Comparison of ENCODE assay signal across 21 cellular contexts in the genomic region with DNA sequence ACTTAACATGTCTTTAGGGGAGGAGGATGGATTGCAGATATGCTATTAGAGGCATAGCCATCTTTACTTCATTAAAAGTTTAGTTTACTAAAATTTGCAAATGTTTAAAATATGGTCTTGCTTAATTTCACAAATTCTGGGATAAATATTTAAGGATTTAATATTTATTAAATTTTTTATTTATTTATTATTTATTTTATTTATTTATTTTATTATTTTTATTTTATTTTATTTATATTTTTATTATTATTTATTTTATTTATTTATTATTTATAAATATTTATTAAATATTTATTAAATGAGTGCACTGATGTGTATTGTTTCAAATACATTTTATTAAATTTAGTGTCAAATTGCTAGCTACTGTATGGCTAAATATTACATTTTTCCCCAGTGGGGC. TPM values are rescaled to one million over a fixed set of nuclear protein-coding genes. Genes with fewer than 3 reads are reported as not detected.
DNase-seq lines count a peak whose midpoint lies in the region; ATAC-seq, FAIRE-seq and TF ChIP-seq lines count a peak whose summit lies in the region.
"Had no signal": no experiment of that assay in that cellular context is flagged by ENCODE, and none has a peak within 500 bp of the region (broad histone marks: within the 10 kb centered on the region; RNA-seq: fewer than 3 reads in every experiment).

No MANE protein-coding gene starts in this region.

- H3F3A ChIP-seq in GM23248 (ENCODE audit: insufficient read depth) = no peaks in the 10 kb centered on the region
- no peaks in the 10 kb centered on the region for H3F3A ChIP-seq in neural cell (ENCODE audit: insufficient read depth, low read length, poor library complexity, severe bottlenecking)

- H3K9ac ChIP-seq in GM23248 (no peak overlapping the region), neural cell (ENCODE audit: low read length) (no peak overlapping the region), mammary epithelial cell (ENCODE audit: insufficient read depth, low read length) (no peak overlapping the region)

- H3K79me2 ChIP-seq in GM23248 (ENCODE audit: insufficient read depth) = peaks cover 54% of the 10 kb centered on the region
- H3K79me2 ChIP-seq in neural cell (replicated peaks; ENCODE audit: insufficient read depth, low read length) = no peaks in the 10 kb centered on the region
- no peaks in the 10 kb centered on the region for H3K79me2 ChIP-seq in mammary epithelial cell (ENCODE audit: insufficient read depth, low read length)

- H3K4me1 ChIP-seq in GM23248 (ENCODE audit: insufficient read depth) = 0 out of 2 replicates have a peak, but pooled peaks cover 9% of the 10 kb centered on the region
- no peaks in the 10 kb centered on the region for H3K4me1 ChIP-seq in mammary epithelial cell (ENCODE audit: insufficient read depth, low read length)
- H3K4me1 ChIP-seq in stomach = peaks cover 0 to 5% (median 0%) of the 10 kb centered on the region in 4 donors

- intact Hi-C loops in mammary epithelial cell (cut with micrococcal nuclease) = no loop called here
- intact Hi-C loops in stomach (cut with DNase I; ENCODE audit: low total_unique reads) = no loop called here

- no peak for DNase-seq in GM23248
- DNase-seq in mammary epithelial cell = no peak
- no peak for DNase-seq in stomach
- DNase-seq in activated T-cell treated with anti-CD3 and anti-CD28 coated beads, Interleukin-2, amount 50 U/mL, for 4 hours = no peak
- DNase-seq: ACHN; BE2C; C1 segment of cervical spinal cord; CD4-positive, CD25-positive, alpha-beta regulatory T cell; CD8-positive, alpha-beta memory T cell; GDM1; HCEC 1CT had no signal

- no peak overlapping the region for H3K4me3 ChIP-seq in GM23248
- no peak overlapping the region for H3K4me3 ChIP-seq in neural cell (ENCODE audit: low read length)
- H3K4me3 ChIP-seq in mammary epithelial cell (replicated peaks in 1 of 3; ENCODE audit: insufficient read depth in 1 of 3, low read depth in 2 of 3, low read length in 3 of 3) = no peak overlapping the region
- H3K4me3 ChIP-seq in stomach = no peak overlapping the region
- H3K4me3 ChIP-seq: GM23338 had no signal

- TF ChIP-seq CTCF in neural cell (IDR thresholded peaks at IDR 0.05; ENCODE audit: poor library complexity, severe bottlenecking) (no peak), mammary epithelial cell (conservative IDR thresholded peaks at IDR 0.05 in 1 of 2, IDR thresholded peaks at IDR 0.05 in 1 of 2; ENCODE audit: extremely low read depth in 1 of 2, insufficient read depth in 1 of 2, low read depth in 1 of 2, low read length in 2 of 2) (no peak), stomach (IDR thresholded peaks at IDR 0.05) (no peak)

- H4K20me1 ChIP-seq in GM23248 (ENCODE audit: insufficient read depth) (no peaks in the 10 kb centered on the region), neural cell (ENCODE audit: insufficient read depth) (no peaks in the 10 kb centered on the region), mammary epithelial cell (ENCODE audit: insufficient read depth, low read length) (no peaks in the 10 kb centered on the region)

- H3K27me3 ChIP-seq in GM23248 (replicated peaks; ENCODE audit: insufficient read depth) (no peaks in the 10 kb centered on the region), neural cell (ENCODE audit: insufficient read depth, low read depth, low read length) (no peaks in the 10 kb centered on the region), mammary epithelial cell (ENCODE audit: insufficient read depth, low read length) (no peaks in the 10 kb centered on the region), stomach (no peaks in the 10 kb centered on the region)
- H3K27me3 ChIP-seq: BE2C had no signal

- CTCF ChIA-PET in mammary epithelial cell (lab: Charles Lee; ENCODE audit: low non-redundant PET) = no interaction called here

- H3K27me3 Mint-ChIP-seq in activated T-cell treated with anti-CD3 and anti-CD28 coated beads, Interleukin-2, amount 50 U/mL, for 4 hours (ENCODE audit: low read depth) = no peaks in the 10 kb centered on the region
- H3K27me3 Mint-ChIP-seq: CD4-positive, CD25-positive, alpha-beta regulatory T cell; CD8-positive, alpha-beta memory T cell; IgD-negative memory B cell had no signal

- in situ Hi-C loops in GM23248 (cut with MboI) = no loop called here
- in situ Hi-C loops in mammary epithelial cell (cut with MboI; ENCODE audit: low sequenced_read_pairs in 2 of 2) = no loop called here

- H3K36me3 Mint-ChIP-seq in activated T-cell treated with anti-CD3 and anti-CD28 coated beads, Interleukin-2, amount 50 U/mL, for 4 hours (ENCODE audit: insufficient read depth) = no peaks in the 10 kb centered on the region
- H3K36me3 Mint-ChIP-seq: CD4-positive, CD25-positive, alpha-beta regulatory T cell; CD8-positive, alpha-beta memory T cell; IgD-negative memory B cell had no signal

- dilution Hi-C loops in mammary epithelial cell (cut with HindIII; ENCODE audit: low sequenced_read_pairs) = no loop called here

- H2AFZ ChIP-seq in GM23248 (no peak overlapping the region; the same call in 1 of the 2 replicates), neural cell (ENCODE audit: low read depth, low read length) (no peak overlapping the region), mammary epithelial cell (ENCODE audit: low read depth, low read length) (no peak overlapping the region)
- H2AFZ ChIP-seq: GM23338 had no signal

- no peak overlapping the region for H3K4me3 Mint-ChIP-seq in activated T-cell treated with anti-CD3 and anti-CD28 coated beads, Interleukin-2, amount 50 U/mL, for 4 hours
- H3K4me3 Mint-ChIP-seq: CD4-positive, CD25-positive, alpha-beta regulatory T cell; CD8-positive, alpha-beta memory T cell; GM23338; IgD-negative memory B cell had no signal

- ATAC-seq in HG03565 (IDR thresholded peaks at IDR 0.05; ENCODE audit: unreplicated experiment) = no peak
- ATAC-seq in activated T-cell treated with anti-CD3 and anti-CD28 coated beads, Interleukin-2, amount 50 U/mL, for 4 hours = no peak
- ATAC-seq: GM23338, HepG2 had no signal

- no peak for TF ChIP-seq RAD21 in neural cell (conservative IDR thresholded peaks at IDR 0.05)

- H3K9me3 ChIP-seq in GM23248 (ENCODE audit: low read depth) (no peaks in the 10 kb centered on the region), neural cell (ENCODE audit: low read length) (no peaks in the 10 kb centered on the region), mammary epithelial cell (replicated peaks; ENCODE audit: insufficient read depth, low read length) (no peaks in the 10 kb centered on the region), stomach (no peaks in the 10 kb centered on the region)
- H3K9me3 ChIP-seq: BE2C had no signal

- no TSS peak for BruUV-seq in mammary epithelial cell (replicated peaks; lab: Mats Ljungman, UMichigan)

- no peaks in the 10 kb centered on the region for H3K36me3 ChIP-seq in GM23248 (ENCODE audit: low read depth)
- no peaks in the 10 kb centered on the region for H3K36me3 ChIP-seq in neural cell (ENCODE audit: insufficient read depth, low read length)
- H3K36me3 ChIP-seq in mammary epithelial cell (ENCODE audit: insufficient read depth, low read length) = no peaks in the 10 kb centered on the region
- no peaks in the 10 kb centered on the region for H3K36me3 ChIP-seq in stomach
- H3K36me3 ChIP-seq: BE2C had no signal

- TF ChIP-seq EP300 in neural cell (conservative IDR thresholded peaks at IDR 0.05; ENCODE audit: poor library complexity, severe bottlenecking) (no peak), stomach (IDR thresholded peaks at IDR 0.05) (no peak)

- H3K4me1 Mint-ChIP-seq in activated T-cell treated with anti-CD3 and anti-CD28 coated beads, Interleukin-2, amount 50 U/mL, for 4 hours (ENCODE audit: low read depth) = no peaks in the 10 kb centered on the region
- H3K4me1 Mint-ChIP-seq: CD4-positive, CD25-positive, alpha-beta regulatory T cell; CD8-positive, alpha-beta memory T cell; IgD-negative memory B cell had no signal

- FAIRE-seq in colon (lab: Jason Lieb, UNC) = peak; percentile 96
- FAIRE-seq: D721Med, GM12892, GM18507, H54, HepG2 had no signal

- H3K9me2 ChIP-seq in GM23248 (ENCODE audit: insufficient read depth) (no peaks in the 10 kb centered on the region), neural cell (ENCODE audit: insufficient read depth, low read length) (no peaks in the 10 kb centered on the region)

- H3K4me2 ChIP-seq in GM23248 (ENCODE audit: unreplicated experiment) (peak overlapping the region; percentile 24), neural cell (ENCODE audit: low read length) (no peak overlapping the region), mammary epithelial cell (ENCODE audit: insufficient read depth, low read depth, low read length) (no peak overlapping the region)
- H3K4me2 ChIP-seq: GM23338 had no signal

- H3K27ac ChIP-seq in GM23248 = no peak overlapping the region
- H3K27ac ChIP-seq in neural cell (ENCODE audit: low read length) = peak overlapping the region; percentile 7
- no peak overlapping the region for H3K27ac ChIP-seq in mammary epithelial cell (ENCODE audit: insufficient read depth, low read depth, low read length)
- H3K27ac ChIP-seq in stomach = no peak overlapping the region

- H3K9me3 Mint-ChIP-seq in activated T-cell treated with anti-CD3 and anti-CD28 coated beads, Interleukin-2, amount 50 U/mL, for 4 hours = no peaks in the 10 kb centered on the region
- H3K9me3 Mint-ChIP-seq: GM23338, IgD-negative memory B cell had no signal

- TF ChIP-seq POLR2A in stomach (IDR thresholded peaks at IDR 0.05) = no peak

TF ChIP-seq in neural cell, 6 proteins besides CTCF, POLR2A, EP300 and RAD21 (continues in another document):
- TF ChIP-seq SMC3 (conservative IDR thresholded peaks at IDR 0.05; ENCODE audit: poor library complexity) = no peak

RNA-seq across cellular contexts. Expression of a gene that starts 46.0 kb away (rescaled TPM):
- total RNA-seq in GM23248 (2014; rRNA removed; shearing (Covaris generic)) = 22.0 and 22.4 TPM in 2 replicates
- 2.1 and 2.4 TPM in 2 replicates for polyA plus RNA-seq in GM23248 (2016; fragmentation: Nextera tagmentation; extraction: Ambion mirVana)
- 5.6 and 8.7 TPM in 2 replicates for polyA plus RNA-seq in neural cell
- polyA minus RNA-seq in neural cell = 57.2 and 69.1 TPM in 2 replicates
- total RNA-seq in mammary epithelial cell = 1 to 10 TPM; 1.5 to 5.5 TPM
- polyA plus RNA-seq in mammary epithelial cell = 0.42 TPM
- 4.6 TPM for polyA minus RNA-seq in mammary epithelial cell
- total RNA-seq in stomach = 10 to 100 TPM in 2 of 5 donors, 1 to 10 TPM in 3; 6.7 to 76.7 (median 8.4) TPM
- polyA plus RNA-seq in stomach = under 1 TPM; 0.46 to 0.56 (median 0.50) TPM
- under 1 TPM; 0.03 TPM for total RNA-seq in activated T-cell treated with anti-CD3 and anti-CD28 coated beads, Interleukin-2, amount 50 U/mL, for 4 hours
- polyA plus RNA-seq: CD4-positive, CD25-positive, alpha-beta regulatory T cell; CD8-positive, alpha-beta memory T cell; IgD-negative memory B cell had no signal
